Comparison of ENCODE assay signal across 1 cellular context in genomic region chr7:30979027-30979426, GRCh38.
TF ChIP-seq lines count a peak whose summit lies in the region.

No MANE protein-coding gene starts in this region.

TF ChIP-seq in SK-N-SH treated with all-trans-retinoic acid at 6 μM for 48 hours, 23 proteins besides CTCF, POLR2A, EP300 and RAD21 (continued from another document):
- TF ChIP-seq CREB5 (CRISPR knock-in tag; IDR thresholded peaks at IDR 0.05; ENCODE audit: low read depth) (no peak), ZNF8 (CRISPR knock-in tag; IDR thresholded peaks at IDR 0.05) (no peak), SNAI2 (CRISPR knock-in tag; IDR thresholded peaks at IDR 0.05) (no peak), ARNTL (CRISPR knock-in tag; IDR thresholded peaks at IDR 0.05; ENCODE audit: borderline replicate concordance, low read depth) (no peak), ZFP3 (CRISPR knock-in tag; IDR thresholded peaks at IDR 0.05) (no peak), TOX (CRISPR knock-in tag; IDR thresholded peaks at IDR 0.05; ENCODE audit: borderline replicate concordance) (no peak), ZNF70 (CRISPR knock-in tag; IDR thresholded peaks at IDR 0.05) (no peak)
